18 cellular contexts compared by ENCODE assay signal in the genomic region with DNA sequence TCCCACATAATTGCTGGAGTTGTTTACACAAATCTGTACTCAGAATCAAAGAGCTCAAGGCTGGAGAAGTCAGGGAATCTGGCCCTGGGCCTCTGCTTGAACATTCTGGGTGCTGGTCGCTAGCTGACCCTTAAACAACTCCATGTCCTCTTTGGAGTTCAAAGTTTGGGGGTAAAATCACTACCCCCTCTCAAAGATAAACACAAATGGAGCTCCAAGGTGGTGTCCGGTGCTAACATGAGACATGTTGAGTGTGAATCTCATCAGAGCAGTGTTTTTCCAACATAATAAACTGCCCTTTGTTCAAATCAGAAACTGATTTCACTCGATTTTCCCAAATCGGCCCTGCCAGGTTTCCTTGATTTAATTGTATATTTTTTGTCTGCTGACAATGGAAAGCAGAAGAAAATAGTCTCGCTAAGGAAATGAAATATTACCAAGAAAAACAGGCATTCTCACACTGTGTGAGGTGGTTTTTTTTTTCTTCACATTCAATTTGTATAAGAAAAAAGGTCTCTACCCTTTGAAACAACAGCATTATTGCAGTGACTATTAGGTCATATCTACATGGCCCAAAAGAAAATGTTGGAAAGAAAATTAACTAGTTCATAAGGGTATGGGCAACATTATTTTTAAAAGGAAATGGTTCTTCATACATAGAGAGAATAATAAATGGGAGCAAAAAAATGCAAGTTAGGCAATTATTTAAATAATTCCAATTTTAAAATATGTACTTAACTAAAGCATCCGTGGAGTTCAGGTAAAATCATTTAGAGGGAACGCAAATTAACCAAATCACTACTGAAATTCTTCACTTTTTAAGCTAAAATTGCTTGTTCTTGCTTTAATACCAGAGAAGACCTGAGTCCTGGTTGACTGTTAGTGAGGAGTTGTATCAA. TPM values are rescaled to one million over a fixed set of nuclear protein-coding genes. Genes with fewer than 3 reads are reported as not detected.
DNase-seq lines count a peak whose midpoint lies in the region; ATAC-seq and TF ChIP-seq lines count a peak whose summit lies in the region.
"Had no signal": no experiment of that assay in that cellular context is flagged by ENCODE, and none has a peak within 500 bp of the region (broad histone marks: within the 10 kb centered on the region; RNA-seq: fewer than 3 reads in every experiment).

No MANE protein-coding gene starts in this region.

- H3K4me2 ChIP-seq in mesendoderm (ENCODE audit: low read length), result no peak overlapping the region

- no peak overlapping the region for H2BK5ac ChIP-seq in mesendoderm (ENCODE audit: low read length)

- no peak overlapping the region for H2BK120ac ChIP-seq in mesendoderm (ENCODE audit: low read depth, low read length)

- no peak overlapping the region for H3K4ac ChIP-seq in mesendoderm (ENCODE audit: low read depth, low read length)

- H3K9ac ChIP-seq in mesendoderm (ENCODE audit: low read length), result no peak overlapping the region

- intact Hi-C loops in dorsolateral prefrontal cortex (cut with DNase I) (loop anchor here in 1 of 2 donors (5.0 kb wide), 1 partner anchor 554 kb away; no protein-coding TSS in a partner anchor), lower leg skin (cut with DNase I; ENCODE audit: low total_unique reads) (loop anchor here (10.0 kb wide), 1 partner anchor 551 kb away; no protein-coding TSS in a partner anchor), testis (cut with DNase I; ENCODE audit: low total_unique reads) (loop anchor here (5.0 kb wide), 1 partner anchor 219 kb away; no protein-coding TSS in a partner anchor)

- no peak overlapping the region for H3K56ac ChIP-seq in mesendoderm (ENCODE audit: low read length)

- H2AK5ac ChIP-seq in mesendoderm (ENCODE audit: low read length), result no peak overlapping the region

- H3K23ac ChIP-seq in mesendoderm (ENCODE audit: low read length), result no peak overlapping the region

- no CpG with 5 or more reads among the region's 7 CpGs for WGBS in mesendoderm (ENCODE audit: extremely low coverage, insufficient coverage, low lambda C conversion rate)
- 87 to 88% methylated on average over 7 of the region's 7 CpGs for WGBS in lower leg skin, 2 donors
- WGBS in testis, 2 donors, result 79 to 82% methylated on average over 7 of the region's 7 CpGs

- H3K79me1 ChIP-seq in mesendoderm (ENCODE audit: low read length), result no peaks in the 10 kb centered on the region

- no peak for TF ChIP-seq POLR2A in lower leg skin (IDR thresholded peaks at IDR 0.05)
- TF ChIP-seq POLR2A in testis (IDR thresholded peaks at IDR 0.05), result no peak

- TF ChIP-seq CTCF in dorsolateral prefrontal cortex (IDR thresholded peaks at IDR 0.05 in 54 of 56, conservative IDR thresholded peaks at IDR 0.05 in 2 of 56; ENCODE audit: low read depth in 1 of 56, partially characterized antibody in 56 of 56), result no peak
- TF ChIP-seq CTCF in lower leg skin (IDR thresholded peaks at IDR 0.05), result no peak
- TF ChIP-seq CTCF in testis (IDR thresholded peaks at IDR 0.05), result no peak

- no peak overlapping the region for H3K18ac ChIP-seq in mesendoderm (ENCODE audit: low read length)

- peak overlapping the region; percentile 93 for H4K8ac ChIP-seq in mesendoderm (ENCODE audit: low read depth, low read length)

- ATAC-seq in GM19395 (IDR thresholded peaks at IDR 0.05; ENCODE audit: unreplicated experiment), result no peak
- ATAC-seq: activated CD4-positive, alpha-beta T cell treated with anti-CD3 and anti-CD28 coated beads for 36 hours; activated naive CD4-positive, alpha-beta T cell treated with anti-CD3 and anti-CD28 coated beads, Interleukin-2, amount 50 U/mL, for 72 hours; CD8-positive, alpha-beta T cell had no signal

- H3K27ac ChIP-seq in dorsolateral prefrontal cortex (peak overlapping the region in 48 of 59 donors; percentile 8 to 97 (median 69)), mesendoderm (ENCODE audit: low read depth, low read length) (no peak overlapping the region), temporal lobe (ENCODE audit: low read depth, low read length) (peak overlapping the region; percentile 80), testis (no peak overlapping the region)

- DNase-seq in NCI-H69 (lab: John Stamatoyannopoulos, UW), result peak; percentile 15
- DNase-seq in dorsolateral prefrontal cortex, result no peak
- no peak for DNase-seq in mesendoderm
- DNase-seq in lower leg skin (ENCODE audit: low spot score in 2 of 2), result no peak
- no peak for DNase-seq in testis
- DNase-seq: activated CD4-positive, alpha-beta T cell treated with anti-CD3 and anti-CD28 coated beads for 36 hours; CD8-positive, alpha-beta T cell; DMS53; H7; left ventricle myocardium superior; NCI-H1436 treated with DMSO at 0.1 percent for 48 hours; NCI-H524 treated with DMSO at 0.1 percent for 48 hours; occipital lobe; stimulated activated CD4-positive, alpha-beta T cell treated with anti-CD3 and anti-CD28 coated beads, Interleukin-15, amount 100 ng/mL, for 24 hours; SW 1271 had no signal

- no peaks in the 10 kb centered on the region for H3K9me3 ChIP-seq in testis

- H3K36me3 ChIP-seq in mesendoderm (ENCODE audit: control insufficient read depth, insufficient read depth, low read length) (no peaks in the 10 kb centered on the region), testis (ENCODE audit: low read depth, missing control alignments) (no peaks in the 10 kb centered on the region)

- no peaks in the 10 kb centered on the region for H3K79me2 ChIP-seq in mesendoderm (ENCODE audit: control insufficient read depth, insufficient read depth, low read length)

- H3K4me3 ChIP-seq in dorsolateral prefrontal cortex (peak overlapping the region in 4 of 59 donors; percentile 10 to 22 (median 12)), mesendoderm (ENCODE audit: low read length) (no peak overlapping the region), lower leg skin (ENCODE audit: low read depth, poor library complexity, severe bottlenecking) (no peak overlapping the region), testis (no peak overlapping the region)

- H4K5ac ChIP-seq in mesendoderm (ENCODE audit: low read length), result no peak overlapping the region

- H2BK15ac ChIP-seq in mesendoderm (replicated peaks; ENCODE audit: low read depth), result no peak overlapping the region

- H3K4me1 ChIP-seq in mesendoderm (ENCODE audit: control insufficient read depth, low read depth, low read length), result peaks cover 5% of the 10 kb centered on the region
- no peaks in the 10 kb centered on the region for H3K4me1 ChIP-seq in testis

- H3K27me3 ChIP-seq in dorsolateral prefrontal cortex (peaks cover 0 to 2% (median 0%) of the 10 kb centered on the region in 45 donors), mesendoderm (ENCODE audit: insufficient read depth, low read length, poor library complexity) (no peaks in the 10 kb centered on the region), testis (no peaks in the 10 kb centered on the region)

RNA-seq across cellular contexts. Expression of gene CAPZA2, which starts 56.1 kb away (rescaled TPM):
- total RNA-seq in dorsolateral prefrontal cortex, result 100 to 1,000 TPM in 117 of 120 experiments, 10 to 100 TPM in 3; 89.4 to 257 (median 182) TPM
- polyA plus RNA-seq in mesendoderm (2013, experiment 1 of 2), result 59.5 TPM
- polyA plus RNA-seq in mesendoderm (2013, experiment 2 of 2), result 56.8 TPM
- 151 TPM for total RNA-seq in temporal lobe
- 10 to 100 TPM; 45.0 to 61.2 (median 52.5) TPM for total RNA-seq in lower leg skin
- total RNA-seq in testis, result 10 to 100 TPM; 57.9 to 69.4 TPM
- 69.4 TPM for polyA plus RNA-seq in testis (ENCODE audit: insufficient read depth, low read depth, low replicate concordance)

Comparison
In these comparisons a context has a peak if more than half of its experiments do, and no peak if none do; other contexts are left out.
1. H3K27ac ChIP-seq: peak in dorsolateral prefrontal cortex (48 of 59) and temporal lobe (single experiment); none in mesendoderm (single experiment) and testis (0 of 2).